Comparison of ENCODE assay signal across 27 cellular contexts in genomic region chrX:9581771-9582396, GRCh38.
DNase-seq lines count a peak whose midpoint lies in the region; ATAC-seq and TF ChIP-seq lines count a peak whose summit lies in the region.
"Had no signal": no experiment of that assay in that cellular context is flagged by ENCODE, and none has a peak within 500 bp of the region (broad histone marks: within the 10 kb centered on the region; RNA-seq: fewer than 3 reads in every experiment).

No MANE protein-coding gene starts in this region.

- H3K9ac ChIP-seq in IMR-90 (ENCODE audit: low read depth, low read length): no peak overlapping the region
- H3K9ac ChIP-seq: BLaER1, GM23248 had no signal

- intact Hi-C loops in IMR-90 (cut with micrococcal nuclease) (no loop called here), mucosa of descending colon (cut with DNase I, micrococcal nuclease) (no loop called here)

- H3K14ac ChIP-seq in IMR-90 (replicated peaks; ENCODE audit: low read depth, low read length): no peak overlapping the region

- in situ Hi-C loops in IMR-90 (cut with MboI; ENCODE audit: low sequenced_read_pairs): no loop called here

- H3K79me1 ChIP-seq in IMR-90 (ENCODE audit: low read depth in 1 of 2, low read length in 2 of 2): peaks cover 22 to 50% of the 10 kb centered on the region in 2 experiments

- H3K4me3 ChIP-seq in IMR-90 (ENCODE audit: insufficient read depth, low read depth, low read length) (no peak overlapping the region), choroid plexus epithelial cell (ENCODE audit: low read depth, low read length) (no peak overlapping the region), fibroblast of the aortic adventitia (ENCODE audit: low read depth, low read length) (no peak overlapping the region), mucosa of descending colon (no peak overlapping the region)
- H3K4me3 ChIP-seq: BLaER1, GM23248, HAP-1 had no signal

- no peak overlapping the region for H3K4me2 ChIP-seq in IMR-90 (ENCODE audit: low read depth, low read length)
- H3K4me2 ChIP-seq: BLaER1 had no signal

- no peak overlapping the region for H2BK20ac ChIP-seq in IMR-90 (ENCODE audit: low read depth, low read length)

- no peak overlapping the region for H2BK5ac ChIP-seq in IMR-90 (ENCODE audit: low read depth, low read length, poor library complexity, severe bottlenecking)

- no peak overlapping the region for H2AK5ac ChIP-seq in IMR-90 (ENCODE audit: low read depth, low read length)

- H3K27ac ChIP-seq in IMR-90 (ENCODE audit: insufficient read depth, low read length): no peak overlapping the region
- H3K27ac ChIP-seq: BLaER1, GM23248 had no signal

- POLR2A ChIA-PET in IMR-90 (lab: Charles Lee; ENCODE audit: unreplicated experiment): no interaction called here

- no peak for TF ChIP-seq POLR2A in IMR-90 (IDR thresholded peaks at IDR 0.05; ENCODE audit: low read depth, low read length)

- H3K23ac ChIP-seq in IMR-90 (ENCODE audit: low read depth, low read length): no peak overlapping the region

- no peak overlapping the region for H3K56ac ChIP-seq in IMR-90 (ENCODE audit: extremely low read depth, insufficient read depth, low read length)

- no peak overlapping the region for H4K8ac ChIP-seq in IMR-90 (ENCODE audit: low read depth in 2 of 2, low read length in 2 of 2)

- DNase-seq in IMR-90 (no peak), choroid plexus epithelial cell (ENCODE audit: low read depth) (peak; percentile 18), fibroblast of the aortic adventitia (ENCODE audit: low read depth) (peak; percentile 5), mucosa of descending colon (no peak), SW480 (ENCODE audit: low spot score) (no peak)
- DNase-seq: ACHN; Caco-2; CD4-positive, alpha-beta memory T cell; DMS 273 treated with DMSO at 0.1 percent for 48 hours; DMS79 treated with DMSO at 0.1 percent for 48 hours; GM23248; KBM-7; MM.1S; NCI-H1092; NCI-H1436; NCI-H187 treated with DMSO at 0.1 percent for 48 hours; NCI-H2107; NCI-H446 treated with DMSO at 0.1 percent for 48 hours; NK-92 treated with Interleukin-12 subunit alpha and Interleukin-12 subunit beta, amount 100 ng/mL, for 24 hours; SIG-M5 had no signal

- H2BK15ac ChIP-seq in IMR-90 (ENCODE audit: low read depth, low read length): no peak overlapping the region

- no peak for TF ChIP-seq CTCF in IMR-90 (conservative IDR thresholded peaks at IDR 0.05; ENCODE audit: low read depth, low read length)
- TF ChIP-seq CTCF in choroid plexus epithelial cell (conservative IDR thresholded peaks at IDR 0.05; ENCODE audit: low read depth, low read length): no peak
- no peak for TF ChIP-seq CTCF in fibroblast of the aortic adventitia (IDR thresholded peaks at IDR 0.05; ENCODE audit: insufficient read depth, low read length)
- TF ChIP-seq CTCF in mucosa of descending colon (IDR thresholded peaks at IDR 0.05): no peak

- ATAC-seq in IMR-90 (ENCODE audit: low read depth): no peak
- ATAC-seq in mucosa of descending colon: peak; percentile 77
- no peak for ATAC-seq in HG03095 (IDR thresholded peaks at IDR 0.05; ENCODE audit: unreplicated experiment)
- ATAC-seq in HG02763 (IDR thresholded peaks at IDR 0.05; ENCODE audit: unreplicated experiment): no peak
- ATAC-seq in GM18909 (IDR thresholded peaks at IDR 0.05; ENCODE audit: poor library complexity, unreplicated experiment): no peak
- ATAC-seq: Panc1, SK-N-SH treated with all-trans-retinoic acid at 6 μM for 48 hours had no signal

- no TSS peak for BruUV-seq in IMR-90 (replicated peaks; lab: Mats Ljungman, UMichigan)

- dilution Hi-C loops in IMR-90 (cut with HindIII; ENCODE audit: low sequenced_read_pairs, unreplicated experiment): no loop called here

- no peak overlapping the region for H2AK9ac ChIP-seq in IMR-90 (replicated peaks; ENCODE audit: low read depth, low read length, poor library complexity)

- no peaks in the 10 kb centered on the region; the same call in 1 of the 2 replicates for H3K4me1 ChIP-seq in IMR-90 (ENCODE audit: control insufficient read depth, insufficient read depth, low read length)
- H3K4me1 ChIP-seq in mucosa of descending colon (ENCODE audit: low read depth): no peaks in the 10 kb centered on the region
- H3K4me1 ChIP-seq: Caco-2 had no signal

- no peak overlapping the region for H2BK120ac ChIP-seq in IMR-90 (ENCODE audit: low read depth, low read length)

- CTCF ChIA-PET in IMR-90 (lab: Yijun Ruan, JAX): no interaction called here

- H3K36me3 ChIP-seq in IMR-90 (ENCODE audit: control insufficient read depth, insufficient read depth, low read length) (no peaks in the 10 kb centered on the region), mucosa of descending colon (ENCODE audit: low read depth) (no peaks in the 10 kb centered on the region)
- H3K36me3 ChIP-seq: BLaER1, HAP-1 had no signal

- H2AFZ ChIP-seq in IMR-90 (replicated peaks; ENCODE audit: low read length, poor library complexity): no peak overlapping the region
- H2AFZ ChIP-seq: GM23248 had no signal

- no peak overlapping the region for H4K5ac ChIP-seq in IMR-90 (ENCODE audit: low read depth, low read length)

- H3K18ac ChIP-seq in IMR-90 (ENCODE audit: low read depth, low read length): no peak overlapping the region

- no peak overlapping the region for H4K91ac ChIP-seq in IMR-90 (ENCODE audit: insufficient read depth, low read depth, low read length)

- WGBS in IMR-90 (ENCODE audit: extremely low coverage in 2 of 2, insufficient read length in 1 of 2), 2 experiments: 72% methylated on average over 3 of the region's 8 CpGs; no CpG with 5 or more reads in 1 of the 2 experiments

- no peaks in the 10 kb centered on the region for H3K27me3 ChIP-seq in IMR-90 (ENCODE audit: control insufficient read depth, insufficient read depth, low read length)
- H3K27me3 ChIP-seq: BLaER1 had no signal

- H3K4ac ChIP-seq in IMR-90 (ENCODE audit: low read depth, low read length): no peak overlapping the region

- H3K9me3 ChIP-seq in IMR-90 (ENCODE audit: control insufficient read depth, insufficient read depth, low read length) (no peaks in the 10 kb centered on the region), mucosa of descending colon (no peaks in the 10 kb centered on the region)
- H3K9me3 ChIP-seq: BLaER1, Caco-2, HAP-1 had no signal

- no peaks in the 10 kb centered on the region for H3K9me1 ChIP-seq in IMR-90 (ENCODE audit: insufficient read depth, low read length)

- peaks cover 20% of the 10 kb centered on the region; the same call in 1 of the 2 replicates for H4K20me1 ChIP-seq in IMR-90 (ENCODE audit: insufficient read depth, low read length)

- TF ChIP-seq RAD21 in IMR-90 (IDR thresholded peaks at IDR 0.05; ENCODE audit: low read length): no peak

TF ChIP-seq in IMR-90, 13 proteins besides CTCF, POLR2A, EP300 and RAD21:
- TF ChIP-seq USF2 (IDR thresholded peaks at IDR 0.05; ENCODE audit: low read depth, low read length) (no peak), MAFK (IDR thresholded peaks at IDR 0.05; ENCODE audit: low read depth, low read length) (peak; percentile 49)

Comparison
In these comparisons a context has a peak if more than half of its experiments do, and no peak if none do; other contexts are left out.
1. DNase-seq: peak in choroid plexus epithelial cell (single experiment) and fibroblast of the aortic adventitia (single experiment); none in IMR-90 (single experiment), mucosa of descending colon (0 of 3) and SW480 (single experiment).